In the genomic region with DNA sequence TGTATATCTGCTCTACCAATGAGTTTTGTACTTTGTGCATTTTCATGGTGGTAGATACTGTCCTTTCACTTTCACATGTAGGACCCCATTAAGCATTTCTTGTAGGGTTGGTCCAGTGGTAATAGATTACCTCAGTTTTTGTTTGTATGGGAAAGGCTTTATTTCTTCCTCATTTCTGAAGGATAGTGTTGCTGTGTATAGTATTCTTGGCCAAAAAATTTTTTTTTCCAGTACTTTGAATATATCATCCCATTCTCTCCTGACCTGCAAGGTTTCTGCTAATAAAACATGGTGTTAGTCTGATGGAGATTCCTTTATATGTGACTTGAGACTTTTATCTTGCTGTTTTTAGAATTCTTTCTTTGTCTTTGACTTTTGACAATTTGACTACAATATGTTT, we compare ENCODE assay signal across 30 cellular contexts. TPM values are rescaled to one million over a fixed set of nuclear protein-coding genes. Genes with fewer than 3 reads are reported as not detected.
"Had no signal": no experiment of that assay in that cellular context is flagged by ENCODE, and none has a peak within 500 bp of the region (broad histone marks: within the 10 kb centered on the region; RNA-seq: fewer than 3 reads in every experiment).

No MANE protein-coding gene starts in this region.

- H3K4me1 Mint-ChIP-seq: nephron, neural progenitor cell had no signal

- H3K27me3 ChIP-seq: esophagus squamous epithelium, right atrium auricular region, suprapubic skin, transverse colon, upper lobe of right lung, uterus had no signal

- H3K9me3 ChIP-seq: prostate gland, uterus had no signal

- ATAC-seq: left ventricle myocardium superior; lower lobe of right lung; sciatic nerve; stimulated activated naive CD8-positive, alpha-beta T cell treated with anti-CD3 and anti-CD28 coated beads, Interleukin-15, amount 100 ng/mL, for 72 hours; upper lobe of right lung had no signal

- DNase-seq: dermis blood vessel endothelial cell; effector memory CD4-positive, alpha-beta T cell; erythroblast; esophagus squamous epithelium; foreskin melanocyte; hypothalamus; left ventricle myocardium superior; lower lobe of right lung; stimulated activated CD4-positive, alpha-beta T cell treated with anti-CD3 and anti-CD28 coated beads, Interleukin-12 subunit alpha, Interleukin-12 subunit beta, amount 100 ng/mL, for 4 hours; stimulated activated CD4-positive, alpha-beta T cell treated with anti-CD3 and anti-CD28 coated beads, Interleukin-1b, Interleukin-23, amount 100 ng/mL, for 48 hours; stimulated activated CD4-positive, alpha-beta T cell treated with anti-CD3 and anti-CD28 coated beads, Interleukin-4, amount 100 ng/mL, for 1 hour; stimulated activated CD8-positive, alpha-beta memory T cell treated with anti-CD3 and anti-CD28 coated beads, Interleukin-4, amount 100 ng/mL, for 48 hours; stimulated activated naive CD4-positive, alpha-beta T cell; stimulated activated naive CD8-positive, alpha-beta T cell treated with anti-CD3 and anti-CD28 coated beads, Interleukin-15, amount 100 ng/mL, for 72 hours; transverse colon; upper lobe of right lung; uterus had no signal

- H3K4me3 ChIP-seq: coronary artery, esophagus squamous epithelium, lower lobe of right lung, neural progenitor cell, prostate gland, right atrium auricular region, smooth muscle cell, suprapubic skin, transverse colon, upper lobe of right lung, uterus had no signal

- H3K36me3 ChIP-seq: esophagus squamous epithelium, neural progenitor cell, prostate gland, right atrium auricular region, suprapubic skin, transverse colon, uterus had no signal

- H3K27ac Mint-ChIP-seq: nephron; neural progenitor cell; stimulated activated naive CD8-positive, alpha-beta T cell treated with anti-CD3 and anti-CD28 coated beads, Interleukin-15, amount 100 ng/mL, for 72 hours had no signal

- H3K4me1 ChIP-seq: neural progenitor cell, parathyroid adenoma, prostate gland, right atrium auricular region, transverse colon, upper lobe of right lung, uterus had no signal

- H3K36me3 Mint-ChIP-seq: neural progenitor cell had no signal

- H3K4me3 Mint-ChIP-seq: nephron, neural progenitor cell had no signal

- FAIRE-seq: endometrium, keratinocyte had no signal

- H3K27me3 Mint-ChIP-seq: stimulated activated naive CD8-positive, alpha-beta T cell treated with anti-CD3 and anti-CD28 coated beads, Interleukin-15, amount 100 ng/mL, for 72 hours had no signal

- H3K27ac ChIP-seq: coronary artery, esophagus squamous epithelium, lower lobe of right lung, neural progenitor cell, parathyroid adenoma, prostate gland, right atrium auricular region, suprapubic skin, transverse colon, upper lobe of right lung, uterus had no signal

RNA-seq across cellular contexts. Expression of a gene that starts 12.0 kb away (rescaled TPM):
- total RNA-seq: myocyte, osteoblast, smooth muscle cell had no signal
- polyA plus RNA-seq: smooth muscle cell had no signal

RNA-seq across cellular contexts. Expression of a gene that starts 52.3 kb away (rescaled TPM):
- total RNA-seq: myocyte, osteoblast, smooth muscle cell had no signal
- polyA plus RNA-seq: keratinocyte, smooth muscle cell had no signal
